Comparison of ENCODE assay signal across 16 cellular contexts in the genomic region with DNA sequence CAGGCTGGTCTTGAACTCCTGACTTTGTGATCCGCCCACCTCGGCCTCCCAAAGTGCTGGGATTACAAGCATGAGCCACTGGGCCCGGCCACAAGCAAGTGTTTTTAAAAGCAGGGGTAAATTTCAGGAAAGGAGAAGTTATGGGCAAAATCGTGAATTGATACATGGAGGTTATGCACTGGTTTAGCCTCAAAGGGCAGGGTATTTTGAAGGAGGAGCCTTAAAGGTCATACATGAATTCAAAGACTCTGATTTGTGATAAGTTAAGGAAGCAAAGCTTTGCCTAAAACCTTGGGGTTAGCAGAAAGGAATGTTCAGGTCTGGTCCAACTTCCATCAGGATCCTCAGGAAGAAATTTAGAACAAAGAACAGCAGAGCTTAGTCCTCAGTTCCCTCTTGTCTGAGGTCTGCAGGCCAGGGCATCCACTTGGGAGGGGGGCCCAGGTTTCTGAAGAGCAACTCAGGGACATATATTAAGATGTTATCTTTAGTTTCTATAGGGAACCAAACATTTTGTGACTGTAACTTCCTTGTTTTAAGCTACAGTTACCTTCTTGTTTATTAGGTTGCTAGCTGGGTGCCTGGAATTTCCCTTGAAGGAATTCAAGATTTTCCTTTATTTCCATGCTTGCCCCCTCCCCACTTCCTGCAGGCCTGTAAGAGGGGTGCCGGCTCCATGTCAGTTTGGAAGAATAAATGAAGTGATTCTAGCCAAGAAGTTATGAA. TPM values are rescaled to one million over a fixed set of nuclear protein-coding genes. Genes with fewer than 3 reads are reported as not detected.
DNase-seq lines count a peak whose midpoint lies in the region; ATAC-seq and TF ChIP-seq lines count a peak whose summit lies in the region.
"Had no signal": no experiment of that assay in that cellular context is flagged by ENCODE, and none has a peak within 500 bp of the region (broad histone marks: within the 10 kb centered on the region; RNA-seq: fewer than 3 reads in every experiment).

No MANE protein-coding gene starts in this region.

- H2BK120ac ChIP-seq in H9 (ENCODE audit: low read depth, low read length, poor library complexity, severe bottlenecking), result no peak overlapping the region

- peaks cover 16% of the 10 kb centered on the region for H3K23me2 ChIP-seq in H9 (ENCODE audit: insufficient read length, low read depth, low read length, poor library complexity, severe bottlenecking)

- H2AFZ ChIP-seq in H9 (ENCODE audit: low read length) (no peak overlapping the region), OCI-LY7 (ENCODE audit: low read length) (peak overlapping the region; percentile 77)

- peaks cover 5 to 16% (median 10%) of the 10 kb centered on the region in 3 experiments; a peak in 6 of 7 replicates for H3K36me3 Mint-ChIP-seq in H9 (ENCODE audit: insufficient read depth in 1 of 3, low read depth in 3 of 3)
- peaks cover 8% of the 10 kb centered on the region for H3K36me3 Mint-ChIP-seq in endodermal cell (ENCODE audit: low read depth)
- H3K36me3 Mint-ChIP-seq in stimulated activated memory B cell treated with anti-CD40 and anti-IgM and Interleukin-4, amounts not matched to agents 10 μg/mL and 1 μg/mL and 100 μg/mL, for 72 hours, result peaks cover 11% of the 10 kb centered on the region

- intact Hi-C loops in OCI-LY7 (cut with micrococcal nuclease; ENCODE audit: unreplicated experiment) (loop anchor here (5.0 to 10.0 kb wide), 2 partner anchors 529 to 1654 kb away; no protein-coding TSS in a partner anchor), left cardiac atrium (cut with DNase I) (loop anchor here in 1 of 2 donors (5.0 kb wide), 1 partner anchor 41 kb away; a partner anchor contains a TSS)

- no peak for DNase-seq in H9
- no peak for DNase-seq in OCI-LY7 (ENCODE audit: low spot score)
- DNase-seq in endodermal cell, result no peak
- DNase-seq in NCI-H1694 (lab: John Stamatoyannopoulos, UW), result no peak
- no peak for DNase-seq in left cardiac atrium
- DNase-seq in cortex of kidney (lab: John Stamatoyannopoulos, UW), result no peak
- DNase-seq: activated CD4-positive, alpha-beta T cell treated with anti-CD3 and anti-CD28 coated beads, Interleukin-2, amount 50 U/mL, for 1 hour; adrenal gland; erythroblast; NCI-H2029 treated with DMSO at 0.1 percent for 48 hours had no signal

- H3K23ac ChIP-seq in H9 (ENCODE audit: insufficient read length, low read depth, low read length), result no peak overlapping the region

- TF ChIP-seq CTCF in H9 (conservative IDR thresholded peaks at IDR 0.05) (no peak), OCI-LY7 (conservative IDR thresholded peaks at IDR 0.05; ENCODE audit: low read length) (no peak), endodermal cell (conservative IDR thresholded peaks at IDR 0.05) (no peak)

- no peak overlapping the region for H3T11ph ChIP-seq in H9 (ENCODE audit: low read length)

- no peak overlapping the region for H2BK12ac ChIP-seq in H9 (ENCODE audit: insufficient read length, low read depth, low read length)

- H3K27ac ChIP-seq in H9 (ENCODE audit: insufficient read length, low read depth, low read length) (no peak overlapping the region), OCI-LY7 (ENCODE audit: low read depth, low read length, poor library complexity, severe bottlenecking) (peak overlapping the region; percentile 6), endodermal cell (ENCODE audit: low read depth, low read length) (no peak overlapping the region)
- H3K27ac ChIP-seq: adrenal gland, vagina had no signal

- 0 out of 2 replicates have a peak, but pooled peaks cover 3% of the 10 kb centered on the region for H3K4me1 ChIP-seq in H9 (ENCODE audit: insufficient read depth, low read length)
- H3K4me1 ChIP-seq in OCI-LY7 (ENCODE audit: insufficient read depth, low read length, poor library complexity, severe bottlenecking), result peaks cover 64% of the 10 kb centered on the region
- H3K4me1 ChIP-seq in endodermal cell (ENCODE audit: control insufficient read depth, insufficient read depth, low read length), result peaks cover 10% of the 10 kb centered on the region

- H3K36me3 ChIP-seq in OCI-LY7 (ENCODE audit: insufficient read depth, low read length) (no peaks in the 10 kb centered on the region), endodermal cell (ENCODE audit: control insufficient read depth, insufficient read depth, low read length) (peaks cover 6% of the 10 kb centered on the region)

- CTCF ChIA-PET in OCI-LY7 (lab: Charles Lee; ENCODE audit: unreplicated experiment), result interaction anchor here (0.6 kb wide), 1 partner anchor 11 kb away, joined by 3 read pairs; no protein-coding TSS in a partner anchor

- H3K4me3 ChIP-seq in OCI-LY7 (ENCODE audit: low read depth, low read length, poor library complexity, severe bottlenecking) (no peak overlapping the region), endodermal cell (ENCODE audit: low read length) (no peak overlapping the region)
- H3K4me3 ChIP-seq: adrenal gland, HAP-1, vagina had no signal

- no peaks in the 10 kb centered on the region for H3K9me3 ChIP-seq in H9 (ENCODE audit: control insufficient read depth, low read depth, low read length)
- H3K9me3 ChIP-seq in OCI-LY7 (ENCODE audit: low read length), result no peaks in the 10 kb centered on the region
- H3K9me3 ChIP-seq in endodermal cell (ENCODE audit: control insufficient read depth, low read length), result no peaks in the 10 kb centered on the region
- H3K9me3 ChIP-seq: adrenal gland, HAP-1, vagina had no signal

- H2BK5ac ChIP-seq in H9 (ENCODE audit: insufficient read length, low read length), result no peak overlapping the region

- no peaks in the 10 kb centered on the region for H3K27me3 ChIP-seq in H9 (ENCODE audit: insufficient read depth, low read length)
- no peaks in the 10 kb centered on the region for H3K27me3 ChIP-seq in endodermal cell (ENCODE audit: control insufficient read depth, insufficient read depth, low read length, poor library complexity, severe bottlenecking)
- H3K27me3 ChIP-seq: adrenal gland, vagina had no signal

- no peaks in the 10 kb centered on the region for H3K9me3 Mint-ChIP-seq in H9
- H3K9me3 Mint-ChIP-seq in endodermal cell, result no peaks in the 10 kb centered on the region
- no peaks in the 10 kb centered on the region for H3K9me3 Mint-ChIP-seq in stimulated activated memory B cell treated with anti-CD40 and anti-IgM and Interleukin-4, amounts not matched to agents 10 μg/mL and 1 μg/mL and 100 μg/mL, for 72 hours

- no peak overlapping the region for H3K4ac ChIP-seq in H9 (ENCODE audit: low read depth, low read length)

- peak overlapping the region; percentile 2 to 70 (median 44); a peak in 4 of 7 replicates for H3K27ac Mint-ChIP-seq in H9
- no peak overlapping the region for H3K27ac Mint-ChIP-seq in endodermal cell
- H3K27ac Mint-ChIP-seq in stimulated activated memory B cell treated with anti-CD40 and anti-IgM and Interleukin-4, amounts not matched to agents 10 μg/mL and 1 μg/mL and 100 μg/mL, for 72 hours, result peak overlapping the region; percentile 98

- H3K9ac ChIP-seq in H9 (ENCODE audit: extremely low read depth, insufficient read length, low read length) (no peak overlapping the region), endodermal cell (ENCODE audit: extremely low read depth, low read length, poor library complexity, severe bottlenecking) (peak overlapping the region; percentile 8)

- no peak overlapping the region; a peak in 1 of 5 replicates for H3K4me3 Mint-ChIP-seq in H9
- H3K4me3 Mint-ChIP-seq in endodermal cell, result no peak overlapping the region
- H3K4me3 Mint-ChIP-seq in stimulated activated memory B cell treated with anti-CD40 and anti-IgM and Interleukin-4, amounts not matched to agents 10 μg/mL and 1 μg/mL and 100 μg/mL, for 72 hours, result peak overlapping the region; percentile 56

- H4K20me1 ChIP-seq in H9 (ENCODE audit: control insufficient read depth, insufficient read depth, insufficient read length) (no peaks in the 10 kb centered on the region), OCI-LY7 (ENCODE audit: insufficient read depth, low read length) (no peaks in the 10 kb centered on the region)

- H3K56ac ChIP-seq in H9 (ENCODE audit: insufficient read length, low read depth, low read length), result no peak overlapping the region

- H3K79me2 ChIP-seq in H9 (ENCODE audit: insufficient read depth, low read length), result peaks cover 12% of the 10 kb centered on the region; the same call in 1 of the 2 replicates
- H3K79me2 ChIP-seq in OCI-LY7 (ENCODE audit: insufficient read depth, low read depth, low read length), result no peaks in the 10 kb centered on the region

- no peak overlapping the region for H4K8ac ChIP-seq in H9 (replicated peaks; ENCODE audit: insufficient read length, low read depth, low read length)

- BruUV-seq in OCI-LY7 (replicated peaks; lab: Mats Ljungman, UMichigan), result no TSS peak

- peaks cover 7% of the 10 kb centered on the region for H3K79me1 ChIP-seq in H9 (ENCODE audit: insufficient read depth, low read depth, low read length, poor library complexity, severe bottlenecking)

- H3K4me2 ChIP-seq in H9 (ENCODE audit: insufficient read depth, insufficient read length, low read length) (no peak overlapping the region), OCI-LY7 (ENCODE audit: low read length) (peak overlapping the region; percentile 6; the same call in 1 of the 2 replicates)

- peak overlapping the region; percentile 4; the same call in 1 of the 2 replicates for H3K14ac ChIP-seq in H9 (ENCODE audit: insufficient read depth, low read length)

- no peak overlapping the region for H4K91ac ChIP-seq in H9 (ENCODE audit: insufficient read length, low read depth, low read length)

- peak overlapping the region; percentile 1 for H3K18ac ChIP-seq in H9 (ENCODE audit: insufficient read length, low read depth, low read length)

- peaks cover 56 to 59% of the 10 kb centered on the region in 2 experiments for H3K4me1 Mint-ChIP-seq in H9
- H3K4me1 Mint-ChIP-seq in endodermal cell, result peaks cover 22% of the 10 kb centered on the region
- peaks cover 60% of the 10 kb centered on the region for H3K4me1 Mint-ChIP-seq in stimulated activated memory B cell treated with anti-CD40 and anti-IgM and Interleukin-4, amounts not matched to agents 10 μg/mL and 1 μg/mL and 100 μg/mL, for 72 hours

- no peak overlapping the region for H2BK20ac ChIP-seq in H9 (ENCODE audit: low read depth, low read length, poor library complexity, severe bottlenecking)

- H3K9me2 ChIP-seq in OCI-LY7 (ENCODE audit: insufficient read depth, low read length), result no peaks in the 10 kb centered on the region

- peak; percentile 34 for ATAC-seq in stimulated activated memory B cell treated with anti-CD40 and anti-IgM and Interleukin-4, amounts not matched to agents 10 μg/mL and 1 μg/mL and 100 μg/mL, for 72 hours
- no peak for ATAC-seq in left cardiac atrium

- no CpG with 5 or more reads among the region's 5 CpGs for WGBS in H9 (ENCODE audit: extremely low coverage, insufficient read length, low lambda C conversion rate)
- WGBS in endodermal cell (ENCODE audit: insufficient coverage in 1 of 2, insufficient read length in 1 of 2), 2 experiments, result 66 to 80% methylated on average over 4 to 5 of the region's 5 CpGs

- POLR2A ChIA-PET in OCI-LY7 (lab: Charles Lee), result interaction anchor here (1.0 to 2.3 kb wide), 4 partner anchors 9 to 61 kb away, joined by 3 to 11 read pairs (median 6); no protein-coding TSS in a partner anchor

- H3K27me3 Mint-ChIP-seq in H9 (ENCODE audit: low read depth) (peaks cover 1% of the 10 kb centered on the region), endodermal cell (ENCODE audit: insufficient read depth) (no peaks in the 10 kb centered on the region)
- no peaks in the 10 kb centered on the region for H3K27me3 Mint-ChIP-seq in stimulated activated memory B cell treated with anti-CD40 and anti-IgM and Interleukin-4, amounts not matched to agents 10 μg/mL and 1 μg/mL and 100 μg/mL, for 72 hours

- H4K5ac ChIP-seq in H9 (ENCODE audit: insufficient read length, low read depth, low read length), result no peak overlapping the region

- no peak overlapping the region for H2BK15ac ChIP-seq in H9 (ENCODE audit: low read depth, low read length)

- no peak overlapping the region for H2AK5ac ChIP-seq in H9 (ENCODE audit: insufficient read length, low read length)

RNA-seq across cellular contexts. Expression of a gene that starts 2.8 kb away (rescaled TPM):
- total RNA-seq in H9 (2021), result 105 and 106 TPM in 2 replicates
- 36.9 and 46.2 TPM in 2 replicates for total RNA-seq in OCI-LY7 (2014; rRNA removed; shearing (Covaris generic))
- 19.0 and 21.7 TPM in 2 replicates for total RNA-seq in OCI-LY7 (2022)
- total RNA-seq in endodermal cell, result 10 to 100 TPM; 85.4 to 94.4 TPM
- polyA plus RNA-seq in endodermal cell (2013, experiment 1 of 2), result 136 TPM
- polyA plus RNA-seq in endodermal cell (2013, experiment 2 of 2), result 119 TPM
- total RNA-seq in left cardiac atrium, result 100 to 1,000 TPM; 100 to 108 TPM

RNA-seq across cellular contexts. Expression of a gene that starts 13.3 kb away (rescaled TPM):
- 9.7 and 10.5 TPM in 2 replicates for total RNA-seq in H9 (2021)
- 4.7 and 5.5 TPM in 2 replicates for total RNA-seq in OCI-LY7 (2014; rRNA removed; shearing (Covaris generic))
- 6.5 and 7.7 TPM in 2 replicates for total RNA-seq in OCI-LY7 (2022)
- total RNA-seq in endodermal cell, result 10 to 100 TPM in 1 of 2 donors, 1 to 10 TPM in 1; 10.0 to 11.3 TPM
- polyA plus RNA-seq in endodermal cell (2013, experiment 1 of 2), result 18.8 TPM
- polyA plus RNA-seq in endodermal cell (2013, experiment 2 of 2), result 17.2 TPM
- total RNA-seq in left cardiac atrium, result 1 to 10 TPM; 3.8 to 4.2 TPM

RNA-seq across cellular contexts. Expression of a gene that starts 24.4 kb away (rescaled TPM):
- total RNA-seq in H9 (2021) (59.9 and 60.9 TPM in 2 replicates), OCI-LY7 (2022) (not detected in 2 replicates), endodermal cell (10 to 100 TPM; 32.2 to 48.2 TPM), left cardiac atrium (100 to 1,000 TPM in 1 of 2 donors, 10 to 100 TPM in 1; 86.4 to 178 TPM)
- total RNA-seq in OCI-LY7 (2014; rRNA removed; shearing (Covaris generic)), result 0.08 TPM in 1 of 2 replicates, not detected in the other
- polyA plus RNA-seq in endodermal cell (2013, experiment 1 of 2), result 31.3 TPM
- polyA plus RNA-seq in endodermal cell (2013, experiment 2 of 2), result 24.1 TPM
- total RNA-seq: pulmonary artery endothelial cell had no signal
- polyA plus RNA-seq: keratinocyte had no signal

RNA-seq across cellular contexts. Expression of a gene that starts 42.5 kb away (rescaled TPM):
- total RNA-seq in H9 (2021) (1.2 and 2.2 TPM in 2 replicates), OCI-LY7 (2022) (not detected in 2 replicates), endodermal cell (under 1 TPM in 1 of 2 donors, not detected in 1; 0.92 TPM), left cardiac atrium (1 to 10 TPM; 3.7 to 4.9 TPM)
- total RNA-seq in OCI-LY7 (2014; rRNA removed; shearing (Covaris generic)), result 5.4 TPM in 1 of 2 replicates, not detected in the other
- 0.46 TPM for polyA plus RNA-seq in endodermal cell (2013, experiment 1 of 2)
- polyA plus RNA-seq in endodermal cell (2013, experiment 2 of 2), result 0.25 TPM

RNA-seq across cellular contexts. Expression of a gene that starts 42.7 kb away (rescaled TPM):
- total RNA-seq in H9 (2021) (24.4 and 27.4 TPM in 2 replicates), OCI-LY7 (2022) (not detected in 2 replicates), endodermal cell (10 to 100 TPM in 1 of 2 donors, under 1 TPM in 1; 0.77 to 27.0 TPM), left cardiac atrium (1 to 10 TPM; 4.3 to 5.7 TPM)
- not detected in 2 replicates for total RNA-seq in OCI-LY7 (2014; rRNA removed; shearing (Covaris generic))
- polyA plus RNA-seq in endodermal cell (2013, experiment 1 of 2), result 24.5 TPM
- 22.8 TPM for polyA plus RNA-seq in endodermal cell (2013, experiment 2 of 2)
- total RNA-seq: G401 had no signal

Comparison
In these comparisons a context has a peak if more than half of its experiments do, and no peak if none do; other contexts are left out.
1. RNA of a gene that starts 24.4 kb away (total RNA-seq): 86.4 to 178 TPM in left cardiac atrium, 59.9 to 60.9 TPM in H9 and 32.2 to 48.2 TPM in endodermal cell; 0.08 TPM in OCI-LY7; every median in the first group is over 10 times any median in the second.